In the genomic region with DNA sequence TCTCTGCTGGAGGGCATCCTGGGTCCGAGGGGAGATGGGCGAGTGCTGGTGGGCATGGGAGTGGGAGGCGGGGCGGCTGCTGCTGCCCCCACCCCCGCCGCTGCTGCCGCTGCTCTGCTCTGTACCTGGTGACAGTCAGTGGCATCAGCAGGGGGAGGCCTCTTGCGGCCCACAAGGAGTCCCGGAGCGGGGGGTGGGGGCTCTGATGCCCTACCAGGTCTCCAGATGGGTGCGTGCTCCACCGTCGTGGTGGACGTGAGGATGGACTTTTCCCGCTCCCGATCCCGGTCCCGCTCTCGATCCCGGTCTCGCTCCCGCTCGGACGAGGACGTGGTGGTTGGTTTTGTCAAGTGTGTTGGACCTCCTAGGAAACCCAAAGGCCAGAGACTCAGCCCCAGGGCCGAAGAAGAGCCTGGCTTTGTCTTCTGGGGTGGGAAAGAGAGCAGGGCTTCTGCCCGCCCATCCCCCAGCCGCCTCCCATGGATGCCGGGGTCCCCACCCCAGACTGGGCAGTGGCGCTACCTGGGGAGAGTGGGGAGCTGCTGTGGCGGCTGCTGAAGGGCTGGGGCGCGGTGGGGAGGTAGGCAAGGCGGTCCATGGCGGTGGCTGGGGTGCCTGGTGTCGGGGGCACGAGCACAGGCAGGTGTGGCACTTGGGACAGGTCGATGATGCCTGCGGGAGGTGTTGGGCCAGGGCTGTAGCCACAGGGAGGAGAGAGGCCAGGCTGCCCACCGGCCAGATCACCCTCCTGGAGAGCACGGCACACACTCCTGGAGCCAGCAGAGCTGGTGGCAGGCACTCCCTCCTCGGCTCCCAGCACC, we compare ENCODE assay signal across 29 cellular contexts. TPM values are rescaled to one million over a fixed set of nuclear protein-coding genes. Genes with fewer than 3 reads are reported as not detected.
"Had no signal": no experiment of that assay in that cellular context is flagged by ENCODE, and none has a peak within 500 bp of the region (broad histone marks: within the 10 kb centered on the region; RNA-seq: fewer than 3 reads in every experiment).

No MANE protein-coding gene starts in this region.

- H3K36me3 ChIP-seq: ovary had no signal

- ATAC-seq: esophagus mucosa, heart left ventricle, left lobe of liver, lower lobe of right lung, mucosa of descending colon had no signal

- H3K9me3 ChIP-seq: heart left ventricle, lower lobe of right lung, mucosa of descending colon, ovary, right lobe of liver, suprapubic skin, tibial artery had no signal

- H3K4me3 ChIP-seq: heart left ventricle, lower lobe of right lung, mucosa of descending colon, ovary, right lobe of liver, skin epidermis, suprapubic skin, tibial artery had no signal

- H3K27me3 Mint-ChIP-seq: progenitor cell of endocrine pancreas had no signal

- H3K9me3 Mint-ChIP-seq: nephron had no signal

- H3K4me1 ChIP-seq: heart left ventricle, lower lobe of right lung, right lobe of liver, suprapubic skin, tibial artery had no signal

- DNase-seq: activated CD4-positive, alpha-beta T cell treated with anti-CD3 and anti-CD28 coated beads for 4 hours; activated CD4-positive, alpha-beta T cell treated with anti-CD3 and anti-CD28 coated beads, Interleukin-2, amount 50 U/mL, for 4 hours; activated CD8-positive, alpha-beta memory T cell treated with anti-CD3 and anti-CD28 coated beads, Interleukin-2, amount 50 U/mL, for 4 hours; activated gamma-delta T cell treated with Interleukin-2 at 50 U/mL for 16 hours; activated naive CD4-positive, alpha-beta T cell treated with anti-CD3 and anti-CD28 coated beads, Interleukin-2, amount 50 U/mL, for 16 hours; activated T-cell treated with anti-CD3 and anti-CD28 coated beads, Interleukin-2, amount 50 U/mL, for 1 hour; amygdala; cortex of kidney; foreskin fibroblast; heart left ventricle; hypothalamus; kidney glomerular epithelial cell; lower lobe of right lung; mucosa of descending colon; right lobe of liver; stimulated activated CD4-positive, alpha-beta T cell treated with anti-CD3 and anti-CD28 coated beads, Interleukin-12 subunit alpha, Interleukin-12 subunit beta, amount 100 ng/mL, for 4 hours; stimulated activated CD4-positive, alpha-beta T cell treated with anti-CD3 and anti-CD28 coated beads, Interleukin-4, amount 100 ng/mL, for 1 hour; T-helper 1 cell; tibial artery had no signal

- H3K4me1 Mint-ChIP-seq: nephron had no signal

- H3K27ac Mint-ChIP-seq: nephron had no signal

- H3K27me3 ChIP-seq: heart left ventricle, ovary, right lobe of liver, suprapubic skin, tibial artery had no signal

- H3K4me3 Mint-ChIP-seq: nephron had no signal

- H3K27ac ChIP-seq: heart left ventricle, lower lobe of right lung, ovary, right lobe of liver, skin epidermis, suprapubic skin, tibial artery, VCaP had no signal

RNA-seq across cellular contexts. Expression of gene RFLNA, which starts 45.4 kb away (rescaled TPM):
- total RNA-seq: activated CD8-positive, alpha-beta memory T cell treated with anti-CD3 and anti-CD28 coated beads for 36 hours; esophagus mucosa; left lobe of liver; mesenteric fat pad had no signal
